19 cellular contexts compared by ENCODE assay signal in genomic region chr4:188691811-188692210, GRCh38.
DNase-seq lines count a peak whose midpoint lies in the region; ATAC-seq and TF ChIP-seq lines count a peak whose summit lies in the region.
"Had no signal": no experiment of that assay in that cellular context is flagged by ENCODE, and none has a peak within 500 bp of the region (broad histone marks: within the 10 kb centered on the region; RNA-seq: fewer than 3 reads in every experiment).

No MANE protein-coding gene starts in this region.

- no peaks in the 10 kb centered on the region for H3K79me1 ChIP-seq in IMR-90 (ENCODE audit: low read depth in 1 of 2, low read length in 2 of 2)
- no peaks in the 10 kb centered on the region for H3K79me1 ChIP-seq in mesenchymal stem cell (replicated peaks; ENCODE audit: low read length, poor library complexity, severe bottlenecking)

- H4K91ac ChIP-seq in IMR-90 (ENCODE audit: insufficient read depth, low read depth, low read length): no peak overlapping the region
- no peak overlapping the region for H4K91ac ChIP-seq in mesenchymal stem cell (ENCODE audit: low read length)

- H2AFZ ChIP-seq in IMR-90 (replicated peaks; ENCODE audit: low read length, poor library complexity): no peak overlapping the region
- no peak overlapping the region for H2AFZ ChIP-seq in mesenchymal stem cell (ENCODE audit: low read depth, low read length)

- H2AK9ac ChIP-seq in IMR-90 (replicated peaks; ENCODE audit: low read depth, low read length, poor library complexity): no peak overlapping the region

- ATAC-seq in IMR-90 (ENCODE audit: low read depth) (peak; percentile 90), HG02610 (IDR thresholded peaks at IDR 0.05; ENCODE audit: unreplicated experiment) (no peak)

- H3K4ac ChIP-seq in IMR-90 (ENCODE audit: low read depth, low read length): no peak overlapping the region
- H3K4ac ChIP-seq in mesenchymal stem cell (ENCODE audit: low read depth in 1 of 2, low read length in 2 of 2): no peak overlapping the region

- 0% methylated on average over 1 of the region's 4 CpGs; no CpG with 5 or more reads in 1 of the 2 experiments for WGBS in IMR-90 (ENCODE audit: extremely low coverage in 2 of 2, insufficient read length in 1 of 2), 2 experiments
- WGBS in mesenchymal stem cell: 52% methylated on average over 3 of the region's 4 CpGs
- 51 to 61% (median 58%) methylated on average over 4 of the region's 4 CpGs for WGBS in ovary, 3 donors

- H3K4me2 ChIP-seq in IMR-90 (ENCODE audit: low read depth, low read length): peak overlapping the region; percentile 71; the same call in 1 of the 2 replicates
- no peak overlapping the region for H3K4me2 ChIP-seq in mesenchymal stem cell (ENCODE audit: low read length, poor library complexity, severe bottlenecking)

- H3K27ac ChIP-seq in IMR-90 (ENCODE audit: insufficient read depth, low read length) (no peak overlapping the region), mesenchymal stem cell (ENCODE audit: low read length, poor library complexity, severe bottlenecking) (no peak overlapping the region), ovary (no peak overlapping the region)
- H3K27ac ChIP-seq: breast epithelium, dorsolateral prefrontal cortex, right atrium auricular region had no signal

- no peak for TF ChIP-seq EP300 in ovary (IDR thresholded peaks at IDR 0.05)

- no peak for TF ChIP-seq POLR2A in IMR-90 (IDR thresholded peaks at IDR 0.05; ENCODE audit: low read depth, low read length)
- no peak for TF ChIP-seq POLR2A in ovary (IDR thresholded peaks at IDR 0.05)

- TF ChIP-seq CTCF in IMR-90 (conservative IDR thresholded peaks at IDR 0.05; ENCODE audit: low read depth, low read length) (no peak), astrocyte of the spinal cord (IDR thresholded peaks at IDR 0.05; ENCODE audit: low read depth, low read length) (no peak), ovary (IDR thresholded peaks at IDR 0.05) (no peak)

- H3K9me3 ChIP-seq in IMR-90 (ENCODE audit: control insufficient read depth, insufficient read depth, low read length) (no peaks in the 10 kb centered on the region; the same call in 1 of the 2 replicates), mesenchymal stem cell (ENCODE audit: control insufficient read depth, low read length) (no peaks in the 10 kb centered on the region), ovary (no peaks in the 10 kb centered on the region)
- H3K9me3 ChIP-seq: breast epithelium, right atrium auricular region had no signal

- H3K23ac ChIP-seq in IMR-90 (ENCODE audit: low read depth, low read length): no peak overlapping the region
- no peak overlapping the region for H3K23ac ChIP-seq in mesenchymal stem cell (ENCODE audit: low read length in 2 of 2)

- H3K27me3 ChIP-seq in IMR-90 (ENCODE audit: control insufficient read depth, insufficient read depth, low read length) (no peaks in the 10 kb centered on the region), mesenchymal stem cell (ENCODE audit: control insufficient read depth in 1 of 2, insufficient read depth in 1 of 2, low read length in 2 of 2) (no peaks in the 10 kb centered on the region), ovary (no peaks in the 10 kb centered on the region)
- H3K27me3 ChIP-seq: breast epithelium, right atrium auricular region had no signal

- dilution Hi-C loops in IMR-90 (cut with HindIII; ENCODE audit: low sequenced_read_pairs, unreplicated experiment): no loop called here

- H2BK5ac ChIP-seq in IMR-90 (ENCODE audit: low read depth, low read length, poor library complexity, severe bottlenecking) (peak overlapping the region; percentile 41), mesenchymal stem cell (ENCODE audit: low read depth, low read length, poor library complexity, severe bottlenecking) (no peak overlapping the region)

- H4K20me1 ChIP-seq in IMR-90 (ENCODE audit: insufficient read depth, low read length): no peaks in the 10 kb centered on the region

- H2AK5ac ChIP-seq in IMR-90 (ENCODE audit: low read depth, low read length) (no peak overlapping the region), mesenchymal stem cell (ENCODE audit: low read length, severe bottlenecking) (no peak overlapping the region)

- no peak overlapping the region for H3K9ac ChIP-seq in IMR-90 (ENCODE audit: low read depth, low read length)
- H3K9ac ChIP-seq in mesenchymal stem cell (ENCODE audit: low read length): no peak overlapping the region

- no peak overlapping the region for H3K56ac ChIP-seq in IMR-90 (ENCODE audit: extremely low read depth, insufficient read depth, low read length)

- DNase-seq in AG08396 (ENCODE audit: low spot score) (peak; percentile 11), IMR-90 (peak; percentile 88), astrocyte of the spinal cord (ENCODE audit: low read depth, low spot score) (peak; percentile 19), mesenchymal stem cell (peak; percentile 53), ovary (no peak), GM19240 (ENCODE audit: insufficient read length, low spot score) (no peak)
- DNase-seq in central memory CD4-positive, alpha-beta T cell: no peak
- DNase-seq: activated CD4-positive, CD25-positive, alpha-beta regulatory T cell treated with anti-CD3 and anti-CD28 coated beads, Interleukin-2, amount 50 U/mL, for 72 hours; activated naive CD8-positive, alpha-beta T cell treated with anti-CD3 and anti-CD28 coated beads for 36 hours; AML-193; dorsolateral prefrontal cortex; erythroblast; glutamatergic neuron; NCI-H1436 treated with DMSO at 0.1 percent for 48 hours; stimulated activated naive CD4-positive, alpha-beta T cell; T-helper 9 cell had no signal

- H3K14ac ChIP-seq in IMR-90 (replicated peaks; ENCODE audit: low read depth, low read length): no peak overlapping the region; the same call in 1 of the 2 replicates
- no peak overlapping the region for H3K14ac ChIP-seq in mesenchymal stem cell (ENCODE audit: low read length in 2 of 2)

- POLR2A ChIA-PET in IMR-90 (lab: Charles Lee; ENCODE audit: unreplicated experiment): no interaction called here

- H3K4me3 ChIP-seq in IMR-90 (ENCODE audit: insufficient read depth, low read depth, low read length) (no peak overlapping the region), astrocyte of the spinal cord (ENCODE audit: low read depth, low read length) (no peak overlapping the region), mesenchymal stem cell (ENCODE audit: insufficient read depth in 1 of 2, low read depth in 1 of 2, low read length in 2 of 2) (no peak overlapping the region), ovary (no peak overlapping the region)
- H3K4me3 ChIP-seq: breast epithelium, dorsolateral prefrontal cortex, right atrium auricular region had no signal

- H3K36me3 ChIP-seq in IMR-90 (ENCODE audit: control insufficient read depth, insufficient read depth, low read length) (no peaks in the 10 kb centered on the region), mesenchymal stem cell (ENCODE audit: control insufficient read depth in 1 of 2, insufficient read depth in 2 of 2, low read depth in 1 of 2, low read length in 2 of 2) (no peaks in the 10 kb centered on the region), ovary (no peaks in the 10 kb centered on the region)
- H3K36me3 ChIP-seq: breast epithelium, right atrium auricular region had no signal

- no peak overlapping the region; the same call in 1 of the 2 replicates for H4K5ac ChIP-seq in IMR-90 (ENCODE audit: low read depth, low read length)

- peak overlapping the region; percentile 47 for H2BK120ac ChIP-seq in IMR-90 (ENCODE audit: low read depth, low read length)
- no peak overlapping the region for H2BK120ac ChIP-seq in mesenchymal stem cell (ENCODE audit: low read depth, low read length)

- H4K8ac ChIP-seq in IMR-90 (ENCODE audit: low read depth in 2 of 2, low read length in 2 of 2) (peak overlapping the region in 1 of 2 experiments; percentile 40; a peak in 1 of 4 replicates), mesenchymal stem cell (ENCODE audit: low read length) (no peak overlapping the region)

- H3K18ac ChIP-seq in IMR-90 (ENCODE audit: low read depth, low read length): no peak overlapping the region; the same call in 1 of the 2 replicates
- H3K18ac ChIP-seq in mesenchymal stem cell (ENCODE audit: low read depth in 1 of 2, low read length in 2 of 2): no peak overlapping the region

- in situ Hi-C loops in IMR-90 (cut with MboI; ENCODE audit: low sequenced_read_pairs) (no loop called here), astrocyte of the spinal cord (cut with HindIII; ENCODE audit: low sequenced_read_pairs) (no loop called here)

- no peak for TF ChIP-seq RAD21 in IMR-90 (IDR thresholded peaks at IDR 0.05; ENCODE audit: low read length)

- H2BK20ac ChIP-seq in IMR-90 (ENCODE audit: low read depth, low read length): peak overlapping the region; percentile 65

- H2BK12ac ChIP-seq in mesenchymal stem cell (ENCODE audit: low read length in 2 of 2): no peak overlapping the region

- BruUV-seq in IMR-90 (replicated peaks; lab: Mats Ljungman, UMichigan): no TSS peak

- H3K4me1 ChIP-seq in IMR-90 (ENCODE audit: control insufficient read depth, insufficient read depth, low read length) (no peaks in the 10 kb centered on the region; the same call in 1 of the 2 replicates), mesenchymal stem cell (ENCODE audit: control insufficient read depth, insufficient read depth, low read depth, low read length) (no peaks in the 10 kb centered on the region), ovary (ENCODE audit: insufficient read depth) (no peaks in the 10 kb centered on the region)
- H3K4me1 ChIP-seq: breast epithelium, right atrium auricular region had no signal

- no peaks in the 10 kb centered on the region for H3K9me1 ChIP-seq in IMR-90 (ENCODE audit: insufficient read depth, low read length)

- no peak overlapping the region for H2BK15ac ChIP-seq in IMR-90 (ENCODE audit: low read depth, low read length)
- H2BK15ac ChIP-seq in mesenchymal stem cell (ENCODE audit: low read depth, poor library complexity, severe bottlenecking): no peak overlapping the region

- CTCF ChIA-PET in IMR-90 (lab: Yijun Ruan, JAX): interaction anchor here (0.6 kb wide), 1 partner anchor 198 kb away, joined by 3 read pairs; no protein-coding TSS in a partner anchor

- intact Hi-C loops in IMR-90 (cut with micrococcal nuclease): no loop called here
- intact Hi-C loops in ovary (cut with DNase I): no loop called here

TF ChIP-seq in IMR-90, 13 proteins besides CTCF, POLR2A, EP300 and RAD21 (continues in another document):
- TF ChIP-seq FOS (IDR thresholded peaks at IDR 0.05; ENCODE audit: low read depth, low read length) (no peak; the same call in 1 of the 2 replicates), MAFK (IDR thresholded peaks at IDR 0.05; ENCODE audit: low read depth, low read length) (peak; percentile 98), ELK1 (IDR thresholded peaks at IDR 0.05; ENCODE audit: borderline replicate concordance, low read depth, low read length) (no peak), BHLHE40 (IDR thresholded peaks at IDR 0.05; ENCODE audit: low read depth, low read length) (no peak)

Comparison
In these comparisons a context has a peak if more than half of its experiments do, and no peak if none do; other contexts are left out.
1. DNase-seq: peak in AG08396 (single experiment), IMR-90 (single experiment), astrocyte of the spinal cord (single experiment) and mesenchymal stem cell (single experiment); none in ovary (0 of 5), GM19240 (single experiment) and central memory CD4-positive, alpha-beta T cell (single experiment).